In the genomic region with DNA sequence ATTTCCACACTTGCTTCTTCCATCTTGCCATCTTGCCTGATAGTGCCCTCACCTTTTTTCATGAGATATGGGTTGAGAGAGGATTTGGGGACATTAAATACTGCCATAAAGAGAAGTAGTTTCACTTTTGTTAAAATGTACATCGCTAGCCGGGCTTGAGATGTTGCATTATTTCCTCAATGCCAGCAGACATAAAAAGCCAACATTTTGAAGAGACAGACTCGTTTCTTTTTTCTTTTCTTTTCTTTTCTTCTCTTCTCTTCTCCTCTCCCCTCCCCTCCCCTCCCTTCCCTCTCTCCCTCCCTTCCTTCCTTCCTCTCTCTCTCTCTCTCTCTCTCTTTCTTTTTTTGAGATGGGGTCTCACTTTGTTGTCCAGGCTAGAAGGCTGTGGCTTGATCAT, we compare ENCODE assay signal across 27 cellular contexts. TPM values are rescaled to one million over a fixed set of nuclear protein-coding genes. Genes with fewer than 3 reads are reported as not detected.
DNase-seq lines count a peak whose midpoint lies in the region; ATAC-seq, FAIRE-seq and TF ChIP-seq lines count a peak whose summit lies in the region.
"Had no signal": no experiment of that assay in that cellular context is flagged by ENCODE, and none has a peak within 500 bp of the region (broad histone marks: within the 10 kb centered on the region; RNA-seq: fewer than 3 reads in every experiment).

No MANE protein-coding gene starts in this region.

- FAIRE-seq in HepG2 (lab: Jason Lieb, UNC) (no peak), K562 (lab: Jason Lieb, UNC) (no peak)
- FAIRE-seq: A204.1, GM12878, GM12892, GM18507 had no signal

- no peaks in the 10 kb centered on the region for H3K79me2 ChIP-seq in HepG2 (ENCODE audit: insufficient read depth, low read length)
- no peaks in the 10 kb centered on the region for H3K79me2 ChIP-seq in K562 (ENCODE audit: control insufficient read depth, insufficient read depth, low read length)
- no peaks in the 10 kb centered on the region for H3K79me2 ChIP-seq in mammary epithelial cell (ENCODE audit: insufficient read depth, low read length)

- POLR2A ChIA-PET in HepG2 (lab: Yijun Ruan, JAX): no interaction called here
- POLR2A ChIA-PET in K562 (lab: Yijun Ruan, JAX): no interaction called here

- intact Hi-C loops in HepG2 (cut with micrococcal nuclease; ENCODE audit: unreplicated experiment) (no loop called here), right lobe of liver (cut with DNase I) (loop anchor here in 1 of 2 donors (10.0 kb wide), 1 partner anchor 353 kb away; no protein-coding TSS in a partner anchor), K562 (cut with micrococcal nuclease) (no loop called here), mammary epithelial cell (cut with micrococcal nuclease) (no loop called here)

- dilution Hi-C loops in mammary epithelial cell (cut with HindIII; ENCODE audit: low sequenced_read_pairs): no loop called here

- H3K36me3 ChIP-seq in HepG2 (replicated peaks in 1 of 2; ENCODE audit: control insufficient read depth in 1 of 2, insufficient read depth in 2 of 2, low read length in 2 of 2): no peaks in the 10 kb centered on the region
- no peaks in the 10 kb centered on the region for H3K36me3 ChIP-seq in right lobe of liver
- no peaks in the 10 kb centered on the region for H3K36me3 ChIP-seq in K562 (ENCODE audit: control insufficient read depth, insufficient read depth, low read length)
- no peaks in the 10 kb centered on the region for H3K36me3 ChIP-seq in mammary epithelial cell (ENCODE audit: insufficient read depth, low read length)
- H3K36me3 ChIP-seq: BE2C, BLaER1 had no signal

- no peak for TF ChIP-seq POLR2A in HepG2 (IDR thresholded peaks at IDR 0.05; ENCODE audit: insufficient read depth in 1 of 2, low read depth in 2 of 2, low read length in 2 of 2)
- TF ChIP-seq POLR2A in right lobe of liver (IDR thresholded peaks at IDR 0.05): no peak
- TF ChIP-seq POLR2A in K562 (conservative IDR thresholded peaks at IDR 0.05): no peak

- H3K9me3 ChIP-seq in HepG2 (ENCODE audit: low read length) (no peaks in the 10 kb centered on the region), right lobe of liver (no peaks in the 10 kb centered on the region), K562 (replicated peaks; ENCODE audit: control insufficient read depth, insufficient read depth, low read depth, low read length) (no peaks in the 10 kb centered on the region), mammary epithelial cell (replicated peaks; ENCODE audit: insufficient read depth, low read length) (no peaks in the 10 kb centered on the region)
- H3K9me3 ChIP-seq: BE2C had no signal

- no TSS peak for BruUV-seq in HepG2 (replicated peaks; lab: Mats Ljungman, UMichigan)
- no TSS peak for BruUV-seq in K562 (replicated peaks; lab: Mats Ljungman, UMichigan)
- no TSS peak for BruUV-seq in mammary epithelial cell (replicated peaks; lab: Mats Ljungman, UMichigan)

- DNase-seq in HepG2 (ENCODE audit: low spot score) (no peak), right lobe of liver (no peak), K562 (ENCODE audit: extremely low read depth in 1 of 4, low spot score in 3 of 4) (no peak), mammary epithelial cell (no peak)
- DNase-seq: 8988T; ACHN; BE2C; C1 segment of cervical spinal cord; CD4-positive, alpha-beta memory T cell; CD4-positive, CD25-positive, alpha-beta regulatory T cell; CD8-positive, alpha-beta memory T cell; COR-L47; DMS 273 treated with DMSO at 0.1 percent for 48 hours; DMS153; DMS53; DMS79; DND-41; EL; GDM1 had no signal

- ATAC-seq in HepG2 (no peak), right lobe of liver (no peak), K562 (no peak)
- ATAC-seq: GM12878 had no signal

- H3K27me3 ChIP-seq in HepG2 (ENCODE audit: control insufficient read depth in 1 of 2, insufficient read depth in 2 of 2, low read length in 2 of 2) (no peaks in the 10 kb centered on the region; a peak in 1 of 5 replicates), right lobe of liver (no peaks in the 10 kb centered on the region), K562 (ENCODE audit: control insufficient read depth in 2 of 2, insufficient read depth in 2 of 2, low read length in 2 of 2) (no peaks in the 10 kb centered on the region), mammary epithelial cell (ENCODE audit: insufficient read depth, low read length) (no peaks in the 10 kb centered on the region)
- H3K27me3 ChIP-seq: BE2C, BLaER1 had no signal

- H3K9me1 ChIP-seq in K562 (ENCODE audit: control insufficient read depth, insufficient read depth, low read length): no peaks in the 10 kb centered on the region

- H2AFZ ChIP-seq in HepG2 (ENCODE audit: low read length) (no peak overlapping the region), K562 (ENCODE audit: low read depth, low read length) (peak overlapping the region; percentile 32; the same call in 1 of the 2 replicates), mammary epithelial cell (ENCODE audit: low read depth, low read length) (no peak overlapping the region)

- H3K9ac ChIP-seq in HepG2 (ENCODE audit: insufficient read depth, low read depth, low read length): no peak overlapping the region
- no peak overlapping the region for H3K9ac ChIP-seq in K562 (ENCODE audit: insufficient read depth in 1 of 2, low read depth in 2 of 2, low read length in 2 of 2)
- no peak overlapping the region for H3K9ac ChIP-seq in mammary epithelial cell (ENCODE audit: insufficient read depth, low read length)
- H3K9ac ChIP-seq: BLaER1 had no signal

- no peak overlapping the region for H3K4me2 ChIP-seq in HepG2 (ENCODE audit: low read depth, low read length)
- H3K4me2 ChIP-seq in K562 (ENCODE audit: insufficient read depth, low read length): no peak overlapping the region
- no peak overlapping the region for H3K4me2 ChIP-seq in mammary epithelial cell (ENCODE audit: insufficient read depth, low read depth, low read length)
- H3K4me2 ChIP-seq: BLaER1 had no signal

- no peaks in the 10 kb centered on the region for H3K4me1 ChIP-seq in HepG2 (ENCODE audit: insufficient read depth, low read length)
- peaks cover 0 to 8% (median 0%) of the 10 kb centered on the region in 4 donors for H3K4me1 ChIP-seq in right lobe of liver
- H3K4me1 ChIP-seq in K562 (replicated peaks in 1 of 2; ENCODE audit: control insufficient read depth in 2 of 2, insufficient read depth in 2 of 2, low read length in 2 of 2): no peaks in the 10 kb centered on the region; a peak in 1 of 5 replicates
- no peaks in the 10 kb centered on the region for H3K4me1 ChIP-seq in mammary epithelial cell (ENCODE audit: insufficient read depth, low read length)
- H3K4me1 ChIP-seq: BE2C, BLaER1 had no signal

- in situ Hi-C loops in HepG2 (cut with HindIII; ENCODE audit: extremely low pct_ligation_motif_present, low pct_unique_long_range_greater_than_20kb): loop anchor here (25.0 kb wide), 1 partner anchor 361 kb away; no protein-coding TSS in a partner anchor
- in situ Hi-C loops in K562 (cut with MboI): no loop called here
- in situ Hi-C loops in mammary epithelial cell (cut with MboI; ENCODE audit: low sequenced_read_pairs in 2 of 2): loop anchor here in 1 of 2 donors (10.0 kb wide), 1 partner anchor 353 kb away; no protein-coding TSS in a partner anchor

- CTCF ChIA-PET in HepG2 (lab: Yijun Ruan, JAX; ENCODE audit: low intra/inter-chr PET ratio, low total read pairs): no interaction called here
- CTCF ChIA-PET in K562 (lab: Yijun Ruan, JAX; ENCODE audit: low intra/inter-chr PET ratio): no interaction called here
- CTCF ChIA-PET in mammary epithelial cell (lab: Charles Lee; ENCODE audit: low non-redundant PET): no interaction called here

- TF ChIP-seq CTCF in HepG2 (CRISPR knock-in tag; IDR thresholded peaks at IDR 0.05) (no peak), right lobe of liver (IDR thresholded peaks at IDR 0.05) (no peak), K562 (IDR thresholded peaks at IDR 0.05 in 2 of 3, conservative IDR thresholded peaks at IDR 0.05 in 1 of 3; ENCODE audit: insufficient read depth in 2 of 3, low read depth in 1 of 3, low read length in 3 of 3) (no peak), mammary epithelial cell (conservative IDR thresholded peaks at IDR 0.05 in 1 of 2, IDR thresholded peaks at IDR 0.05 in 1 of 2; ENCODE audit: extremely low read depth in 1 of 2, insufficient read depth in 1 of 2, low read depth in 1 of 2, low read length in 2 of 2) (no peak)

- no peaks in the 10 kb centered on the region for H4K20me1 ChIP-seq in HepG2 (ENCODE audit: insufficient read depth, low read length)
- H4K20me1 ChIP-seq in K562 (replicated peaks; ENCODE audit: control insufficient read depth, insufficient read depth, low read length): no peaks in the 10 kb centered on the region
- no peaks in the 10 kb centered on the region for H4K20me1 ChIP-seq in mammary epithelial cell (ENCODE audit: insufficient read depth, low read length)
- H4K20me1 ChIP-seq: BLaER1 had no signal

- H3K27ac ChIP-seq in HepG2 (ENCODE audit: extremely low read length, insufficient read depth, low read length) (no peak overlapping the region), right lobe of liver (no peak overlapping the region), K562 (ENCODE audit: extremely low read depth, low read depth, low read length) (no peak overlapping the region), mammary epithelial cell (ENCODE audit: insufficient read depth, low read depth, low read length) (no peak overlapping the region)
- H3K27ac ChIP-seq: BLaER1 had no signal

- TF ChIP-seq RAD21 in HepG2 (CRISPR knock-in tag; IDR thresholded peaks at IDR 0.05): no peak
- no peak for TF ChIP-seq RAD21 in K562 (CRISPR knock-in tag; conservative IDR thresholded peaks at IDR 0.05 in 1 of 2, IDR thresholded peaks at IDR 0.05 in 1 of 2)

- no peak overlapping the region for H3K4me3 ChIP-seq in HepG2 (replicated peaks in 1 of 3; ENCODE audit: insufficient read depth in 1 of 3, low read depth in 2 of 3, low read length in 3 of 3)
- H3K4me3 ChIP-seq in right lobe of liver: no peak overlapping the region
- H3K4me3 ChIP-seq in K562: no peak overlapping the region
- no peak overlapping the region for H3K4me3 ChIP-seq in mammary epithelial cell (replicated peaks in 1 of 3; ENCODE audit: insufficient read depth in 1 of 3, low read depth in 2 of 3, low read length in 3 of 3)
- H3K4me3 ChIP-seq: BLaER1, GM12878 had no signal

- 63% methylated on average over 3 of the region's 3 CpGs for WGBS in HepG2 (ENCODE audit: low lambda C conversion rate)
- WGBS in right lobe of liver (ENCODE audit: insufficient coverage, low coverage, low lambda C conversion rate, missing lambda C conversion rate): 74% methylated on average over 3 of the region's 3 CpGs
- 53% methylated on average over 3 of the region's 3 CpGs for WGBS in K562 (ENCODE audit: insufficient coverage, low coverage, missing lambda C conversion rate)
- WGBS in mammary epithelial cell (ENCODE audit: low coverage, missing lambda C conversion rate): 94% methylated on average over 3 of the region's 3 CpGs

- TF ChIP-seq EP300 in HepG2 (IDR thresholded peaks at IDR 0.05; ENCODE audit: low read depth in 2 of 2, low read length in 2 of 2) (no peak), HepG2 (CRISPR knock-in tag; IDR thresholded peaks at IDR 0.05; ENCODE audit: borderline replicate concordance) (no peak), K562 (IDR thresholded peaks at IDR 0.05; ENCODE audit: low read length) (no peak)

RNA-seq across cellular contexts. Expression of a gene that starts 17.9 kb away (rescaled TPM):
- total RNA-seq in HepG2 (2016; rRNA removed; fragmentation: Illumina TruSeq; extraction: Trizol) (0.15 and 0.21 TPM in 2 replicates), right lobe of liver (under 1 TPM; 0.15 to 1.00 (median 0.27) TPM), K562 (2014; rRNA removed) (0.12 and 0.14 TPM in 2 replicates), K562 (2014; rRNA removed; fragmentation: Illumina TruSeq; extraction: Trizol) (0.06 and 0.25 TPM in 2 replicates), K562 (2015; rRNA removed; fragmentation: Illumina TruSeq; extraction: Trizol) (0.11 TPM in 2 replicates), K562 (2021) (0.09 and 0.20 TPM in 2 replicates), mammary epithelial cell (under 1 TPM; under 0.01 to 0.24 TPM)
- total RNA-seq in HepG2 (2016; cell fraction: cytosol; rRNA removed; fragmentation: Illumina TruSeq; extraction: Trizol; ENCODE audit: low read depth): 0.26 TPM in 1 of 2 replicates, not detected in the other
- total RNA-seq in HepG2 (2016; cell fraction: insoluble cytoplasmic fraction; rRNA removed; fragmentation: Illumina TruSeq; extraction: Trizol): 0.19 TPM in 1 of 2 replicates, not detected in the other
- total RNA-seq in HepG2 (2016; cell fraction: membrane; rRNA removed; fragmentation: Illumina TruSeq; extraction: Trizol): 0.12 and 0.38 TPM in 2 replicates
- total RNA-seq in HepG2 (2016; cell fraction: nucleus; rRNA removed; fragmentation: Illumina TruSeq; extraction: Trizol): not detected in 2 replicates
- polyA plus RNA-seq in HepG2 (2011; rRNA removed) (0.10 and 0.15 TPM in 2 replicates), K562 (2011; rRNA removed) (0.19 and 0.46 TPM in 2 replicates), K562 (2014; fragmentation: Illumina TruSeq; extraction: Trizol) (0.21 TPM in 1 of 2 replicates, not detected in the other), K562 (2014; fragmentation: Nextera tagmentation; extraction: Ambion mirVana) (under 1 TPM; 0.06 to 0.07 TPM), K562 (2014; rRNA removed) (0.28 TPM in 1 of 2 replicates, not detected in the other), mammary epithelial cell (not detected)
- 0.04 and 0.05 TPM in 2 replicates for polyA plus RNA-seq in HepG2 (2011; cell fraction: cytosol; rRNA removed)
- polyA plus RNA-seq in HepG2 (2011; cell fraction: nucleus; rRNA removed): 0.05 and 0.16 TPM in 2 replicates
- polyA plus RNA-seq in HepG2 (2012): 0.17 and 0.30 TPM in 2 replicates
- not detected in 2 replicates for polyA plus RNA-seq in HepG2 (2016; cell fraction: cytosol; fragmentation: Illumina TruSeq; extraction: Trizol; ENCODE audit: low read depth)
- 0.23 TPM in 1 of 2 replicates, not detected in the other for polyA plus RNA-seq in HepG2 (2016; cell fraction: insoluble cytoplasmic fraction; fragmentation: Illumina TruSeq; extraction: Trizol; ENCODE audit: low read depth)
- 0.16 and 0.21 TPM in 2 replicates for polyA plus RNA-seq in HepG2 (2016; cell fraction: membrane; fragmentation: Illumina TruSeq; extraction: Trizol; ENCODE audit: low read depth)
- not detected in 2 replicates for polyA plus RNA-seq in HepG2 (2016; cell fraction: nucleus; fragmentation: Illumina TruSeq; extraction: Trizol; ENCODE audit: insufficient read depth, low read depth)
- polyA minus RNA-seq in HepG2 (2011; rRNA and poly(A)+ RNA removed; ENCODE audit: low replicate concordance): 0.04 and 0.05 TPM in 2 replicates
- not detected in 2 replicates for polyA minus RNA-seq in HepG2 (2011; cell fraction: cytosol; rRNA and poly(A)+ RNA removed)
- polyA minus RNA-seq in HepG2 (2011; cell fraction: nucleus; rRNA and poly(A)+ RNA removed): 0.52 and 0.62 TPM in 2 replicates
- total RNA-seq in K562 (2011; cell fraction: chromatin; rRNA removed; ENCODE audit: low replicate concordance): 0.25 and 0.79 TPM in 2 replicates
- 0.13 TPM in 1 of 2 replicates, not detected in the other for total RNA-seq in K562 (2011; cell fraction: nucleolus; rRNA removed)
- total RNA-seq in K562 (2011; cell fraction: nucleoplasm; rRNA removed): 0.61 TPM in 1 of 2 replicates, not detected in the other
- polyA plus RNA-seq in K562 (2011; cell fraction: cytosol; rRNA removed): 0.03 and 0.09 TPM in 2 replicates
- polyA plus RNA-seq in K562 (2011; cell fraction: nucleus; rRNA removed): 0.14 and 0.15 TPM in 2 replicates
- polyA plus RNA-seq in K562 (2012): 0.14 and 0.23 TPM in 2 replicates
- 0.21 and 0.28 TPM in 2 replicates for polyA minus RNA-seq in K562 (2011; rRNA and poly(A)+ RNA removed)
- not detected in 2 replicates for polyA minus RNA-seq in K562 (2011; cell fraction: cytosol; rRNA and poly(A)+ RNA removed)
- polyA minus RNA-seq in K562 (2011; cell fraction: nucleus; rRNA and poly(A)+ RNA removed): 0.22 TPM in 1 of 2 replicates, not detected in the other
- not detected for polyA minus RNA-seq in mammary epithelial cell
- total RNA-seq: CD4-positive, alpha-beta memory T cell; CD8-positive, alpha-beta memory T cell; Daoy; G401; GM12878 had no signal
- polyA plus RNA-seq: CD4-positive, alpha-beta memory T cell; CD8-positive, alpha-beta memory T cell had no signal

RNA-seq across cellular contexts. Expression of a gene that starts 18.4 kb away (rescaled TPM):
- total RNA-seq in HepG2 (2016; rRNA removed; fragmentation: Illumina TruSeq; extraction: Trizol) (3.8 and 7.3 TPM in 2 replicates), right lobe of liver (10 to 100 TPM in 1 of 6 experiments, 1 to 10 TPM in 5; 4.9 to 13.6 (median 7.6) TPM), K562 (2014; rRNA removed) (3.2 and 4.7 TPM in 2 replicates), K562 (2014; rRNA removed; fragmentation: Illumina TruSeq; extraction: Trizol) (8.6 and 8.9 TPM in 2 replicates), K562 (2015; rRNA removed; fragmentation: Illumina TruSeq; extraction: Trizol) (5.8 and 6.3 TPM in 2 replicates), K562 (2021) (6.2 and 6.4 TPM in 2 replicates), mammary epithelial cell (1 to 10 TPM; 2.3 to 3.4 TPM)
- 0.30 and 0.44 TPM in 2 replicates for total RNA-seq in HepG2 (2016; cell fraction: cytosol; rRNA removed; fragmentation: Illumina TruSeq; extraction: Trizol; ENCODE audit: low read depth)
- total RNA-seq in HepG2 (2016; cell fraction: insoluble cytoplasmic fraction; rRNA removed; fragmentation: Illumina TruSeq; extraction: Trizol): 3.6 and 6.9 TPM in 2 replicates
- total RNA-seq in HepG2 (2016; cell fraction: membrane; rRNA removed; fragmentation: Illumina TruSeq; extraction: Trizol): 1.1 and 1.6 TPM in 2 replicates
- 2.2 and 2.3 TPM in 2 replicates for total RNA-seq in HepG2 (2016; cell fraction: nucleus; rRNA removed; fragmentation: Illumina TruSeq; extraction: Trizol)
- polyA plus RNA-seq in HepG2 (2011; rRNA removed) (1.2 and 1.3 TPM in 2 replicates), K562 (2011; rRNA removed) (6.0 and 7.5 TPM in 2 replicates), K562 (2014; fragmentation: Illumina TruSeq; extraction: Trizol) (6.4 and 7.0 TPM in 2 replicates), K562 (2014; fragmentation: Nextera tagmentation; extraction: Ambion mirVana) (1 to 10 TPM; 5.9 to 7.6 TPM), K562 (2014; rRNA removed) (4.2 and 4.5 TPM in 2 replicates), mammary epithelial cell (1.3 TPM)
- polyA plus RNA-seq in HepG2 (2011; cell fraction: cytosol; rRNA removed): 0.52 and 0.96 TPM in 2 replicates
- polyA plus RNA-seq in HepG2 (2011; cell fraction: nucleus; rRNA removed): 0.29 and 0.36 TPM in 2 replicates
- polyA plus RNA-seq in HepG2 (2012): 1.8 and 3.0 TPM in 2 replicates
- 0.23 and 0.27 TPM in 2 replicates for polyA plus RNA-seq in HepG2 (2016; cell fraction: cytosol; fragmentation: Illumina TruSeq; extraction: Trizol; ENCODE audit: low read depth)
- polyA plus RNA-seq in HepG2 (2016; cell fraction: insoluble cytoplasmic fraction; fragmentation: Illumina TruSeq; extraction: Trizol; ENCODE audit: low read depth): 6.1 and 6.5 TPM in 2 replicates
- polyA plus RNA-seq in HepG2 (2016; cell fraction: membrane; fragmentation: Illumina TruSeq; extraction: Trizol; ENCODE audit: low read depth): 0.58 and 0.65 TPM in 2 replicates
- 1.6 and 1.8 TPM in 2 replicates for polyA plus RNA-seq in HepG2 (2016; cell fraction: nucleus; fragmentation: Illumina TruSeq; extraction: Trizol; ENCODE audit: insufficient read depth, low read depth)
- 0.42 and 0.75 TPM in 2 replicates for polyA minus RNA-seq in HepG2 (2011; rRNA and poly(A)+ RNA removed; ENCODE audit: low replicate concordance)
- 1.3 and 2.0 TPM in 2 replicates for polyA minus RNA-seq in HepG2 (2011; cell fraction: cytosol; rRNA and poly(A)+ RNA removed)
- polyA minus RNA-seq in HepG2 (2011; cell fraction: nucleus; rRNA and poly(A)+ RNA removed): 1.7 and 1.8 TPM in 2 replicates
- 1.1 and 3.9 TPM in 2 replicates for total RNA-seq in K562 (2011; cell fraction: chromatin; rRNA removed; ENCODE audit: low replicate concordance)
- 0.33 and 0.92 TPM in 2 replicates for total RNA-seq in K562 (2011; cell fraction: nucleolus; rRNA removed)
- total RNA-seq in K562 (2011; cell fraction: nucleoplasm; rRNA removed): 1.5 and 2.0 TPM in 2 replicates
- polyA plus RNA-seq in K562 (2011; cell fraction: cytosol; rRNA removed): 1.3 and 2.5 TPM in 2 replicates
- polyA plus RNA-seq in K562 (2011; cell fraction: nucleus; rRNA removed): 1.4 and 2.0 TPM in 2 replicates
- polyA plus RNA-seq in K562 (2012): 3.5 and 5.3 TPM in 2 replicates
- 6.9 and 9.7 TPM in 2 replicates for polyA minus RNA-seq in K562 (2011; rRNA and poly(A)+ RNA removed)
- polyA minus RNA-seq in K562 (2011; cell fraction: cytosol; rRNA and poly(A)+ RNA removed): 2.4 and 3.3 TPM in 2 replicates
- 1.3 and 3.0 TPM in 2 replicates for polyA minus RNA-seq in K562 (2011; cell fraction: nucleus; rRNA and poly(A)+ RNA removed)
- 2.2 TPM for polyA minus RNA-seq in mammary epithelial cell

RNA-seq across cellular contexts. Expression of a gene that starts 45.6 kb away (rescaled TPM):
- total RNA-seq in HepG2 (2016; rRNA removed; fragmentation: Illumina TruSeq; extraction: Trizol): not detected in 2 replicates
- not detected in 2 replicates for total RNA-seq in HepG2 (2016; cell fraction: cytosol; rRNA removed; fragmentation: Illumina TruSeq; extraction: Trizol; ENCODE audit: low read depth)
- not detected in 2 replicates for total RNA-seq in HepG2 (2016; cell fraction: insoluble cytoplasmic fraction; rRNA removed; fragmentation: Illumina TruSeq; extraction: Trizol)
- total RNA-seq in HepG2 (2016; cell fraction: membrane; rRNA removed; fragmentation: Illumina TruSeq; extraction: Trizol): not detected in 2 replicates
- total RNA-seq in HepG2 (2016; cell fraction: nucleus; rRNA removed; fragmentation: Illumina TruSeq; extraction: Trizol): not detected in 2 replicates
- polyA plus RNA-seq in HepG2 (2011; rRNA removed): not detected in 2 replicates
- polyA plus RNA-seq in HepG2 (2011; cell fraction: cytosol; rRNA removed): not detected in 2 replicates
- polyA plus RNA-seq in HepG2 (2011; cell fraction: nucleus; rRNA removed): not detected in 2 replicates
- not detected in 2 replicates for polyA plus RNA-seq in HepG2 (2012)
- not detected in 2 replicates for polyA plus RNA-seq in HepG2 (2016; cell fraction: cytosol; fragmentation: Illumina TruSeq; extraction: Trizol; ENCODE audit: low read depth)
- polyA plus RNA-seq in HepG2 (2016; cell fraction: insoluble cytoplasmic fraction; fragmentation: Illumina TruSeq; extraction: Trizol; ENCODE audit: low read depth): not detected in 2 replicates
- polyA plus RNA-seq in HepG2 (2016; cell fraction: membrane; fragmentation: Illumina TruSeq; extraction: Trizol; ENCODE audit: low read depth): not detected in 2 replicates
- not detected in 2 replicates for polyA plus RNA-seq in HepG2 (2016; cell fraction: nucleus; fragmentation: Illumina TruSeq; extraction: Trizol; ENCODE audit: insufficient read depth, low read depth)
- polyA minus RNA-seq in HepG2 (2011; rRNA and poly(A)+ RNA removed; ENCODE audit: low replicate concordance): 5.6 TPM in 1 of 2 replicates, not detected in the other
- not detected in 2 replicates for polyA minus RNA-seq in HepG2 (2011; cell fraction: cytosol; rRNA and poly(A)+ RNA removed)
- polyA minus RNA-seq in HepG2 (2011; cell fraction: nucleus; rRNA and poly(A)+ RNA removed): not detected in 2 replicates
- 1 to 10 TPM in 3 of 6 experiments, under 1 TPM in 2, not detected in 1; 0.76 to 3.5 (median 1.1) TPM for total RNA-seq in right lobe of liver
- total RNA-seq in K562 (2011; cell fraction: chromatin; rRNA removed; ENCODE audit: low replicate concordance): 3.9 and 7.0 TPM in 2 replicates
- total RNA-seq in K562 (2011; cell fraction: nucleolus; rRNA removed): 2.5 and 3.3 TPM in 2 replicates
- 3.3 and 4.6 TPM in 2 replicates for total RNA-seq in K562 (2011; cell fraction: nucleoplasm; rRNA removed)
- total RNA-seq in K562 (2014; rRNA removed): 6.0 and 7.0 TPM in 2 replicates
- total RNA-seq in K562 (2014; rRNA removed; fragmentation: Illumina TruSeq; extraction: Trizol): 10.0 and 14.4 TPM in 2 replicates
- 9.4 and 9.5 TPM in 2 replicates for total RNA-seq in K562 (2015; rRNA removed; fragmentation: Illumina TruSeq; extraction: Trizol)
- total RNA-seq in K562 (2021): 7.5 and 8.0 TPM in 2 replicates
- 17.4 and 27.6 TPM in 2 replicates for polyA plus RNA-seq in K562 (2011; rRNA removed)
- polyA plus RNA-seq in K562 (2011; cell fraction: cytosol; rRNA removed): 6.6 and 11.7 TPM in 2 replicates
- polyA plus RNA-seq in K562 (2011; cell fraction: nucleus; rRNA removed): 7.0 and 9.7 TPM in 2 replicates
- polyA plus RNA-seq in K562 (2012): 12.9 and 14.9 TPM in 2 replicates
- 10.7 and 12.5 TPM in 2 replicates for polyA plus RNA-seq in K562 (2014; fragmentation: Illumina TruSeq; extraction: Trizol)
- polyA plus RNA-seq in K562 (2014; fragmentation: Nextera tagmentation; extraction: Ambion mirVana): 10 to 100 TPM; 19.0 to 19.7 TPM
- polyA plus RNA-seq in K562 (2014; rRNA removed): 9.1 TPM in 2 replicates
- polyA minus RNA-seq in K562 (2011; rRNA and poly(A)+ RNA removed): 24.3 and 33.2 TPM in 2 replicates
- 1.8 and 8.7 TPM in 2 replicates for polyA minus RNA-seq in K562 (2011; cell fraction: cytosol; rRNA and poly(A)+ RNA removed)
- 4.0 and 7.3 TPM in 2 replicates for polyA minus RNA-seq in K562 (2011; cell fraction: nucleus; rRNA and poly(A)+ RNA removed)
- total RNA-seq in mammary epithelial cell: 1 to 10 TPM in 1 of 2 donors, not detected in 1; 4.2 TPM
- 2.3 TPM for polyA plus RNA-seq in mammary epithelial cell
- polyA minus RNA-seq in mammary epithelial cell: 0.83 TPM
- polyA plus RNA-seq: CD14-positive monocyte had no signal
